ENCODE assay signal across 9 cellular contexts in genomic region chr12:65685514-65685913, GRCh38.
A peak's percentile ranks its signal among the peaks of the same experiment; 100 is the strongest.
DNase-seq lines count a peak whose midpoint lies in the region; ATAC-seq and TF ChIP-seq lines count a peak whose summit lies in the region.
"Had no signal": no experiment of that assay in that cellular context is flagged by ENCODE, and none has a peak within 500 bp of the region (broad histone marks: within the 10 kb centered on the region; RNA-seq: fewer than 3 reads in every experiment).

No MANE protein-coding gene starts in this region.

- H3K4me1 ChIP-seq in mucosa of descending colon (ENCODE audit: low read depth) = no peaks in the 10 kb centered on the region

- no peaks in the 10 kb centered on the region for H3K36me3 ChIP-seq in mucosa of descending colon (ENCODE audit: low read depth)

- intact Hi-C loops in mucosa of descending colon (cut with DNase I, micrococcal nuclease) = no loop called here

- H3K9me3 ChIP-seq in mucosa of descending colon = no peaks in the 10 kb centered on the region

- TF ChIP-seq CTCF in LNCaP clone FGC (IDR thresholded peaks at IDR 0.05; ENCODE audit: control insufficient read depth, extremely low read depth, insufficient read depth) (peak; percentile 38), chondrocyte (IDR thresholded peaks at IDR 0.05) (peak; percentile 77), mucosa of descending colon (IDR thresholded peaks at IDR 0.05) (peak; percentile 30)

- no peak for ATAC-seq in mucosa of descending colon
- no peak for ATAC-seq in HG03354 (IDR thresholded peaks at IDR 0.05; ENCODE audit: poor library complexity, severe bottlenecking, unreplicated experiment)
- no peak for ATAC-seq in stimulated activated naive CD8-positive, alpha-beta T cell treated with anti-CD3 and anti-CD28 coated beads, Interleukin-15, amount 100 ng/mL, for 72 hours
- no peak for ATAC-seq in HG03378 (IDR thresholded peaks at IDR 0.05; ENCODE audit: unreplicated experiment)

- H3K4me1 Mint-ChIP-seq in chondrocyte (ENCODE audit: low read depth) = no peaks in the 10 kb centered on the region
- H3K4me1 Mint-ChIP-seq in stimulated activated naive CD8-positive, alpha-beta T cell treated with anti-CD3 and anti-CD28 coated beads, Interleukin-15, amount 100 ng/mL, for 72 hours = no peaks in the 10 kb centered on the region
- H3K4me1 Mint-ChIP-seq: activated CD4-positive, alpha-beta T cell treated with anti-CD3 and anti-CD28 coated beads, Interleukin-2, amount 10 ng/mL, durations not matched to agents 24 days and 14 days had no signal

- DNase-seq in ELR (ENCODE audit: low read depth) = peak; percentile 73
- DNase-seq in LNCaP clone FGC (ENCODE audit: low read depth) = no peak
- no peak for DNase-seq in chondrocyte (ENCODE audit: low spot score)
- no peak for DNase-seq in mucosa of descending colon
- no peak for DNase-seq in activated naive CD4-positive, alpha-beta T cell treated with Interleukin-2 at 50 U/mL for 16 hours
- no peak for DNase-seq in stimulated activated naive CD8-positive, alpha-beta T cell treated with anti-CD3 and anti-CD28 coated beads, Interleukin-15, amount 100 ng/mL, for 72 hours
- DNase-seq: activated CD4-positive, alpha-beta T cell treated with anti-CD3 and anti-CD28 coated beads, Interleukin-2, amount 10 ng/mL, durations not matched to agents 24 days and 14 days had no signal

- peaks cover 3% of the 10 kb centered on the region for H3K9me3 Mint-ChIP-seq in chondrocyte (ENCODE audit: low read depth)
- H3K9me3 Mint-ChIP-seq in stimulated activated naive CD8-positive, alpha-beta T cell treated with anti-CD3 and anti-CD28 coated beads, Interleukin-15, amount 100 ng/mL, for 72 hours = peaks cover 0 to 5% of the 10 kb centered on the region in 2 donors
- H3K9me3 Mint-ChIP-seq: activated CD4-positive, alpha-beta T cell treated with anti-CD3 and anti-CD28 coated beads, Interleukin-2, amount 10 ng/mL, durations not matched to agents 24 days and 14 days had no signal

- H3K4me3 Mint-ChIP-seq in chondrocyte (ENCODE audit: unreplicated experiment) = no peak overlapping the region
- no peak overlapping the region for H3K4me3 Mint-ChIP-seq in stimulated activated naive CD8-positive, alpha-beta T cell treated with anti-CD3 and anti-CD28 coated beads, Interleukin-15, amount 100 ng/mL, for 72 hours
- H3K4me3 Mint-ChIP-seq: activated CD4-positive, alpha-beta T cell treated with anti-CD3 and anti-CD28 coated beads, Interleukin-2, amount 10 ng/mL, durations not matched to agents 24 days and 14 days had no signal

- H3K27me3 Mint-ChIP-seq in chondrocyte (ENCODE audit: low read depth) = no peaks in the 10 kb centered on the region
- H3K27me3 Mint-ChIP-seq in stimulated activated naive CD8-positive, alpha-beta T cell treated with anti-CD3 and anti-CD28 coated beads, Interleukin-15, amount 100 ng/mL, for 72 hours = peaks cover 12% of the 10 kb centered on the region
- H3K27me3 Mint-ChIP-seq: activated CD4-positive, alpha-beta T cell treated with anti-CD3 and anti-CD28 coated beads, Interleukin-2, amount 10 ng/mL, durations not matched to agents 24 days and 14 days had no signal

- H3K4me3 ChIP-seq in LNCaP clone FGC (ENCODE audit: low read depth, low read length) = no peak overlapping the region
- no peak overlapping the region for H3K4me3 ChIP-seq in mucosa of descending colon

- H3K27ac Mint-ChIP-seq in chondrocyte (ENCODE audit: unreplicated experiment) = no peak overlapping the region
- H3K27ac Mint-ChIP-seq in stimulated activated naive CD8-positive, alpha-beta T cell treated with anti-CD3 and anti-CD28 coated beads, Interleukin-15, amount 100 ng/mL, for 72 hours = no peak overlapping the region
- H3K27ac Mint-ChIP-seq: activated CD4-positive, alpha-beta T cell treated with anti-CD3 and anti-CD28 coated beads, Interleukin-2, amount 10 ng/mL, durations not matched to agents 24 days and 14 days had no signal

- H3K36me3 Mint-ChIP-seq in chondrocyte (ENCODE audit: low read depth) = no peaks in the 10 kb centered on the region
